In the genomic region with DNA sequence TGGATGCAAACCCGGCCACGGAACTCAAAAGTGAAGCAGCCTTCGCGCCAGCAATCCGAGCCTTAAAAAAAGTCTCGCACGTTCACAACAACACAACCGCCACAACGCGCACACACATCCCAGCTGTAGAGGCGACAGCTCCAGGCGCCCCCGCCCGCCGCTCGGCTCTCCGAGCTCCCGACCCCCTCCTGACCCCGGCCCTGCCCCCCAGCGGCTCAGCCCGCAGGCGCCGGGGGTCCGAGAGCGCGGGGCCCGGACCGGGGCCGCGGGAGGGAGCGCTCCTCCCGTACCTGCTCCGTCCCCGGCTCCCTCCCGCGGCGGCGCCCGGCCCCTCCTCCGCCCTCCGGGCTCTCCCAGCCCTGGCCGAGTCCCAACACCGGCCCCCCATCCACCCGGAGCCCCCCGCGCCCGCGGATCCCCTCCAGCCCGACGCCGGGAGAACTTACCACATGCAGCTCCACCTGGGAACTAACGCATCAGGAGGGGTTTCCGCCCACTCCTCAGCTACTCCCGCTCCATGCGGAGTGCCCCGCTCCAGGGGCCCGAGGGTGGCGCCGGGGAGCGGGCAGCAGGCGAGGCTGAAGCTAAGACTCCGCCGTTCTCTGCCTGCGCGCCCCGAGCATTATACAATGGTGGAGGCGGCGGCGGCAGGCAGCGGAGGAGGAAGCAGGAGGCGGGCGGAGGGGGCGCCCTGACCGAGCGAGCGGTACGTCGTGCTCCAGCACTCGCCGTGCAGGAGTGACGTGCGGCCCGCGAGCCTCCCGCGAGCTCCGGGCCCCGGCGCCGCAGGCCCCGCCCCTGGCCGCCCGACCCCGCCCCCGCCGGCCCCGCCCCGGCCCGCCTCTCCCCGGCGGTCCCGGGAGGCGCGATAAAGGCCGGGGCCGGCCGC, we compare ENCODE assay signal across 8 cellular contexts. TPM values are rescaled to one million over a fixed set of nuclear protein-coding genes. Genes with fewer than 3 reads are reported as not detected.
DNase-seq lines count a peak whose midpoint lies in the region; TF ChIP-seq lines count a peak whose summit lies in the region.

A gene with protein sequence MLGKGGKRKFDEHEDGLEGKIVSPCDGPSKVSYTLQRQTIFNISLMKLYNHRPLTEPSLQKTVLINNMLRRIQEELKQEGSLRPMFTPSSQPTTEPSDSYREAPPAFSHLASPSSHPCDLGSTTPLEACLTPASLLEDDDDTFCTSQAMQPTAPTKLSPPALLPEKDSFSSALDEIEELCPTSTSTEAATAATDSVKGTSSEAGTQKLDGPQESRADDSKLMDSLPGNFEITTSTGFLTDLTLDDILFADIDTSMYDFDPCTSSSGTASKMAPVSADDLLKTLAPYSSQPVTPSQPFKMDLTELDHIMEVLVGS (minus strand): TSS at position 740 of the 889 bp plus-strand sequence. CDS start 17,042 bp downstream, outside the sequence.

- peaks cover 40% of the 10 kb centered on the region for H4K20me1 ChIP-seq in SK-N-SH (ENCODE audit: insufficient read depth)

- H3K27ac ChIP-seq in HEK293 (ENCODE audit: extremely low read depth, low read depth, low read length), result peak within 1 kb of the TSS; percentile 98
- H3K27ac ChIP-seq in SK-N-SH (ENCODE audit: low read depth in 2 of 2, low read length in 1 of 2), result peak within 1 kb of the TSS; percentile 92 to 94
- peak within 1 kb of the TSS; percentile 94 to 98 for H3K27ac ChIP-seq in ovary
- H3K27ac ChIP-seq in tibial artery, result peak within 1 kb of the TSS; percentile 96 to 100

- TF ChIP-seq CTCF in HEK293 (tag by site-specific recombination; IDR thresholded peaks at IDR 0.05) (peak; percentile 85; the same call in 1 of the 2 replicates), NB4 (IDR thresholded peaks at IDR 0.05; ENCODE audit: low read depth, low read length) (no peak), SK-N-SH (IDR thresholded peaks at IDR 0.05) (peak; percentile 28), ovary (IDR thresholded peaks at IDR 0.05) (no peak), tibial artery (IDR thresholded peaks at IDR 0.05) (no peak)

- POLR2A ChIA-PET in HEK293 (lab: Yijun Ruan, JAX) (interaction anchor here (0.5 to 8.5 kb wide), 51 partner anchors 10 to 574 kb away, joined by 3 to 177 read pairs (median 5); a partner anchor contains a TSS), SK-N-SH (lab: Yijun Ruan, JAX) (interaction anchor here (0.6 to 2.8 kb wide), 18 partner anchors 11 to 582 kb away, joined by 3 to 33 read pairs (median 4); a partner anchor contains a TSS)

- peak; percentile 76 for TF ChIP-seq POLR2A in NB4 (IDR thresholded peaks at IDR 0.05; ENCODE audit: extremely low read depth, insufficient read length)
- TF ChIP-seq POLR2A in ovary (IDR thresholded peaks at IDR 0.05), result peak; percentile 72

- CTCF ChIA-PET in HEK293 (lab: Yijun Ruan, JAX), result interaction anchor here (0.5 to 2.5 kb wide), 18 partner anchors 9 to 214 kb away, joined by 3 to 10 read pairs (median 3); no protein-coding TSS in a partner anchor
- CTCF ChIA-PET in SK-N-SH (lab: Yijun Ruan, JAX), result interaction anchor here (1.0 to 5.8 kb wide), 27 partner anchors 8 to 322 kb away, joined by 3 to 33 read pairs (median 5); a partner anchor contains a TSS

- no peaks in the 10 kb centered on the region for H3K9me2 ChIP-seq in SK-N-SH

- H2AFZ ChIP-seq in SK-N-SH (ENCODE audit: low read depth), result peak within 1 kb of the TSS; percentile 71; the same call in 1 of the 2 replicates

- WGBS in SK-N-SH (ENCODE audit: low lambda C conversion rate), result 3% methylated on average over 16 of the region's 107 CpGs
- 0 to 1% (median 0%) methylated on average over 63 to 93 of the region's 107 CpGs for WGBS in ovary, 3 donors

- intact Hi-C loops in ovary (cut with DNase I) (loop anchor here in 3 of 4 donors (2.0 to 5.0 kb wide), 5 partner anchors 97 to 211 kb away; no protein-coding TSS in a partner anchor), tibial artery (cut with DNase I; ENCODE audit: low total_unique reads) (loop anchor here (5.0 kb wide), 1 partner anchor 99 kb away; no protein-coding TSS in a partner anchor)

- H3F3A ChIP-seq in SK-N-SH (replicated peaks; ENCODE audit: insufficient read depth), result peaks cover 23% of the 10 kb centered on the region

- peaks cover 9% of the 10 kb centered on the region for H3K4me1 ChIP-seq in HEK293 (ENCODE audit: control insufficient read depth, insufficient read depth, low read length)
- H3K4me1 ChIP-seq in SK-N-SH (ENCODE audit: control insufficient read depth in 1 of 2, insufficient read depth in 2 of 2, low read depth in 1 of 2, low read length in 1 of 2), result peaks cover 21 to 45% of the 10 kb centered on the region in 2 experiments
- H3K4me1 ChIP-seq in ovary (ENCODE audit: insufficient read depth), result peaks cover 9% of the 10 kb centered on the region
- peaks cover 0 to 41% (median 21%) of the 10 kb centered on the region in 4 donors for H3K4me1 ChIP-seq in tibial artery

- peak within 1 kb of the TSS; percentile 98 for H3K9ac ChIP-seq in SK-N-SH

- DNase-seq in GF-D8 (lab: John Stamatoyannopoulos, UW), result peak; percentile 75
- DNase-seq in NB4 (ENCODE audit: low read depth), result peak; percentile 95
- DNase-seq in SK-N-SH, result peak; percentile 98
- DNase-seq in activated naive CD4-positive, alpha-beta T cell treated with anti-CD3 and anti-CD28 coated beads, Interleukin-2, amount 50 U/mL, for 16 hours, result peak; percentile 83
- peak; percentile 88 for DNase-seq in glomerular visceral epithelial cell (ENCODE audit: extremely low spot score)
- DNase-seq in ovary, result peak; percentile 87 to 93 (median 91)
- DNase-seq in tibial artery, result peak; percentile 88 to 94

- no peak for TF ChIP-seq EP300 in SK-N-SH (IDR thresholded peaks at IDR 0.05; ENCODE audit: borderline replicate concordance in 1 of 2, low read depth in 1 of 2, low read length in 1 of 2)
- no peak for TF ChIP-seq EP300 in ovary (IDR thresholded peaks at IDR 0.05)

- peak within 1 kb of the TSS; percentile 90 for H3K4me2 ChIP-seq in SK-N-SH

- no peaks in the 10 kb centered on the region for H3K27me3 ChIP-seq in SK-N-SH (ENCODE audit: insufficient read depth)
- no peaks in the 10 kb centered on the region for H3K27me3 ChIP-seq in ovary
- no peaks in the 10 kb centered on the region for H3K27me3 ChIP-seq in tibial artery

- H3K9me3 ChIP-seq in HEK293 (ENCODE audit: control insufficient read depth, insufficient read depth, low read depth, low read length) (no peaks in the 10 kb centered on the region), SK-N-SH (no peaks in the 10 kb centered on the region), ovary (no peaks in the 10 kb centered on the region), tibial artery (no peaks in the 10 kb centered on the region)

- no peak for TF ChIP-seq RAD21 in SK-N-SH (IDR thresholded peaks at IDR 0.05; ENCODE audit: low read length)

- H3K36me3 ChIP-seq in HEK293 (ENCODE audit: control insufficient read depth in 2 of 2, insufficient read depth in 1 of 2, low read length in 2 of 2) (no peaks in the 10 kb centered on the region), SK-N-SH (replicated peaks in 1 of 2; ENCODE audit: control insufficient read depth in 1 of 2, insufficient read depth in 2 of 2, low read length in 1 of 2) (no peaks in the 10 kb centered on the region), ovary (no peaks in the 10 kb centered on the region), tibial artery (no peaks in the 10 kb centered on the region)

- peaks cover 58% of the 10 kb centered on the region for H3K79me2 ChIP-seq in SK-N-SH (ENCODE audit: insufficient read depth)

- H3K4me3 ChIP-seq in HEK293 (ENCODE audit: low read depth, low read length), result peak within 1 kb of the TSS; percentile 88
- peak within 1 kb of the TSS; percentile 92 for H3K4me3 ChIP-seq in NB4 (ENCODE audit: low read depth, low read length)
- peak within 1 kb of the TSS; percentile 85 for H3K4me3 ChIP-seq in SK-N-SH (ENCODE audit: low read depth in 2 of 2, low read length in 1 of 2)
- H3K4me3 ChIP-seq in ovary, result peak within 1 kb of the TSS; percentile 85
- peak within 1 kb of the TSS; percentile 79 to 98 for H3K4me3 ChIP-seq in tibial artery

TF ChIP-seq in HEK293, 187 proteins besides CTCF, POLR2A, EP300 and RAD21 (continues in another document):
- TF ChIP-seq ZNF830 (tag by site-specific recombination; IDR thresholded peaks at IDR 0.05; ENCODE audit: low read depth) (no peak), ZNF350 (tag by site-specific recombination; IDR thresholded peaks at IDR 0.05) (no peak), ZBTB20 (tag by site-specific recombination; IDR thresholded peaks at IDR 0.05) (peak; percentile 83), ZNF146 (tag by site-specific recombination; IDR thresholded peaks at IDR 0.05) (no peak), ZIC2 (tag by site-specific recombination; IDR thresholded peaks at IDR 0.05) (peak; percentile 85), KLF16 (tag by site-specific recombination; IDR thresholded peaks at IDR 0.05) (peak; percentile 89)

TF ChIP-seq in SK-N-SH, 30 proteins besides CTCF, POLR2A, EP300 and RAD21 (continues in another document):
- TF ChIP-seq, protein P1, sequence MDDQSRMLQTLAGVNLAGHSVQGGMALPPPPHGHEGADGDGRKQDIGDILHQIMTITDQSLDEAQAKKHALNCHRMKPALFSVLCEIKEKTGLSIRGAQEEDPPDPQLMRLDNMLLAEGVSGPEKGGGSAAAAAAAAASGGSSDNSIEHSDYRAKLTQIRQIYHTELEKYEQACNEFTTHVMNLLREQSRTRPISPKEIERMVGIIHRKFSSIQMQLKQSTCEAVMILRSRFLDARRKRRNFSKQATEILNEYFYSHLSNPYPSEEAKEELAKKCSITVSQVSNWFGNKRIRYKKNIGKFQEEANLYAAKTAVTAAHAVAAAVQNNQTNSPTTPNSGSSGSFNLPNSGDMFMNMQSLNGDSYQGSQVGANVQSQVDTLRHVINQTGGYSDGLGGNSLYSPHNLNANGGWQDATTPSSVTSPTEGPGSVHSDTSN (IDR thresholded peaks at IDR 0.05), result no peak; the same call in 1 of the 2 replicates

RNA-seq across cellular contexts. Expression of the gene that starts here (rescaled TPM):
- polyA plus RNA-seq in SK-N-SH (2012; rRNA removed) (8.8 and 9.1 TPM in 2 replicates), ovary (10 to 100 TPM in 1 of 2 donors, 1 to 10 TPM in 1; 9.9 to 20.8 TPM)
- polyA plus RNA-seq in SK-N-SH (2012; cell fraction: cytosol; rRNA removed), result 11.3 and 12.6 TPM in 2 replicates
- 5.9 and 7.3 TPM in 2 replicates for polyA plus RNA-seq in SK-N-SH (2012; cell fraction: nucleus; rRNA removed)
- 10 to 100 TPM; 11.0 to 26.8 (median 21.8) TPM for total RNA-seq in ovary

Comparison
In these comparisons a context has a peak if more than half of its experiments do, and no peak if none do; other contexts are left out.
1. Peak in every context shown above with its lines: DNase-seq, H3K4me3 ChIP-seq and H3K27ac ChIP-seq.
2. CTCF ChIP-seq: peak in HEK293 (single experiment) and SK-N-SH (single experiment); none in NB4 (single experiment), ovary (0 of 3) and tibial artery (0 of 2).